23 cellular contexts compared by ENCODE assay signal in genomic region chr7:540579-540978, GRCh38. TPM values are rescaled to one million over a fixed set of nuclear protein-coding genes. Genes with fewer than 3 reads are reported as not detected.
DNase-seq lines count a peak whose midpoint lies in the region; ATAC-seq and TF ChIP-seq lines count a peak whose summit lies in the region.
"Had no signal": no experiment of that assay in that cellular context is flagged by ENCODE, and none has a peak within 500 bp of the region (broad histone marks: within the 10 kb centered on the region; RNA-seq: fewer than 3 reads in every experiment).

No MANE protein-coding gene starts in this region.

- DNase-seq in Caco-2 (no peak), PC-9 (no peak), endodermal cell (no peak), trophoblast cell (no peak), NCI-H82 treated with DMSO at 0.1 percent for 48 hours (lab: John Stamatoyannopoulos, UW; ENCODE audit: unreplicated experiment) (no peak), left cardiac atrium (no peak)
- DNase-seq: activated CD4-positive, alpha-beta T cell treated with anti-CD3 and anti-CD28 coated beads, Interleukin-2, amount 50 U/mL, for 1 hour; anterior cingulate cortex; caudate nucleus; cortex of kidney; naive B cell; NCI-H1105 treated with DMSO at 0.1 percent for 48 hours; NCI-H1930; occipital lobe; SIG-M5; stimulated activated CD8-positive, alpha-beta memory T cell treated with anti-CD3 and anti-CD28 coated beads, Interleukin-4, amount 100 ng/mL, for 48 hours; T-helper 9 cell had no signal

- TF ChIP-seq CTCF in Caco-2 (IDR thresholded peaks at IDR 0.05; ENCODE audit: insufficient read depth in 1 of 2, low read depth in 1 of 2, low read length in 1 of 2, severe bottlenecking in 1 of 2, unreplicated experiment in 1 of 2), result no peak
- no peak for TF ChIP-seq CTCF in PC-9 (conservative IDR thresholded peaks at IDR 0.05)
- TF ChIP-seq CTCF in endodermal cell (conservative IDR thresholded peaks at IDR 0.05), result no peak

- H2AFZ ChIP-seq in PC-9 (no peak overlapping the region), trophoblast cell (ENCODE audit: insufficient read depth, low read length, poor library complexity) (no peak overlapping the region)

- H4K20me1 ChIP-seq in PC-9 (ENCODE audit: insufficient read depth), result no peaks in the 10 kb centered on the region

- H4K8ac ChIP-seq in trophoblast cell (ENCODE audit: low read depth, low read length), result peak overlapping the region; percentile 76

- peak overlapping the region; percentile 67 for H2BK5ac ChIP-seq in trophoblast cell (ENCODE audit: low read depth, low read length, poor library complexity)

- no peak overlapping the region for H4K12ac ChIP-seq in trophoblast cell (ENCODE audit: low read depth, low read length)

- H3K4me3 ChIP-seq in Caco-2 (ENCODE audit: low read depth, low read length), result no peak overlapping the region
- H3K4me3 ChIP-seq in PC-9, result no peak overlapping the region
- no peak overlapping the region for H3K4me3 ChIP-seq in endodermal cell (ENCODE audit: low read length)
- H3K4me3 ChIP-seq in trophoblast cell (ENCODE audit: low read depth, low read length), result no peak overlapping the region
- H3K4me3 ChIP-seq: tibial nerve had no signal

- peak overlapping the region; percentile 99 for H4K91ac ChIP-seq in trophoblast cell (ENCODE audit: low read depth, low read length)

- ATAC-seq in left cardiac atrium (no peak), GM21529 (IDR thresholded peaks at IDR 0.05; ENCODE audit: unreplicated experiment) (no peak), HG02870 (IDR thresholded peaks at IDR 0.05; ENCODE audit: unreplicated experiment) (no peak)
- ATAC-seq: activated T-helper 17 cell treated with anti-CD3 and anti-CD28 coated beads, Interleukin-2, amount 50 U/mL, for 72 hours had no signal

- H3K27ac ChIP-seq in PC-9 (no peak overlapping the region), endodermal cell (ENCODE audit: low read depth, low read length) (no peak overlapping the region), trophoblast cell (ENCODE audit: low read depth, low read length) (peak overlapping the region; percentile 83)
- H3K27ac ChIP-seq: tibial nerve had no signal

- H3K27me3 ChIP-seq in Caco-2 (replicated peaks; ENCODE audit: control insufficient read depth, insufficient read depth, low read length) (no peaks in the 10 kb centered on the region), PC-9 (ENCODE audit: insufficient read depth, low read depth) (no peaks in the 10 kb centered on the region), endodermal cell (ENCODE audit: control insufficient read depth, insufficient read depth, low read length, poor library complexity, severe bottlenecking) (no peaks in the 10 kb centered on the region), trophoblast cell (ENCODE audit: insufficient read depth, low read length) (no peaks in the 10 kb centered on the region)
- H3K27me3 ChIP-seq: tibial nerve had no signal

- H3K4me1 ChIP-seq in Caco-2 (peaks cover 47% of the 10 kb centered on the region), PC-9 (replicated peaks; ENCODE audit: insufficient read depth) (peaks cover 69% of the 10 kb centered on the region), endodermal cell (ENCODE audit: control insufficient read depth, insufficient read depth, low read length) (no peaks in the 10 kb centered on the region), trophoblast cell (ENCODE audit: control insufficient read depth in 1 of 2, insufficient read depth in 2 of 2, low read length in 2 of 2) (peaks cover 44 to 51% of the 10 kb centered on the region in 2 experiments)

- no peaks in the 10 kb centered on the region for H3K9me3 ChIP-seq in Caco-2
- H3K9me3 ChIP-seq in PC-9 (ENCODE audit: insufficient read depth, low read depth), result no peaks in the 10 kb centered on the region
- no peaks in the 10 kb centered on the region for H3K9me3 ChIP-seq in endodermal cell (ENCODE audit: control insufficient read depth, low read length)
- H3K9me3 ChIP-seq in trophoblast cell (ENCODE audit: insufficient read depth, low read depth, low read length), result peaks cover 8% of the 10 kb centered on the region

- H3K9me3 Mint-ChIP-seq in Caco-2 (ENCODE audit: unreplicated experiment), result no peaks in the 10 kb centered on the region
- H3K9me3 Mint-ChIP-seq in endodermal cell, result no peaks in the 10 kb centered on the region

- H3K4me3 Mint-ChIP-seq in Caco-2 (ENCODE audit: unreplicated experiment) (no peak overlapping the region), endodermal cell (no peak overlapping the region)
- H3K4me3 Mint-ChIP-seq: activated naive CD8-positive, alpha-beta T cell; activated T-helper 17 cell treated with anti-CD3 and anti-CD28 coated beads, Interleukin-2, amount 50 U/mL, for 72 hours; CD14-positive monocyte; naive B cell had no signal

- peaks cover 34% of the 10 kb centered on the region for H3K4me1 Mint-ChIP-seq in Caco-2 (ENCODE audit: low read depth, unreplicated experiment)
- H3K4me1 Mint-ChIP-seq in endodermal cell, result peaks cover 4% of the 10 kb centered on the region
- H3K4me1 Mint-ChIP-seq: CD14-positive monocyte had no signal

- no peak overlapping the region for H3K23ac ChIP-seq in trophoblast cell (ENCODE audit: low read length)

- H3K9ac ChIP-seq in endodermal cell (ENCODE audit: extremely low read depth, low read length, poor library complexity, severe bottlenecking) (no peak overlapping the region), trophoblast cell (ENCODE audit: low read length) (no peak overlapping the region)

- no peaks in the 10 kb centered on the region for H3K9me2 ChIP-seq in PC-9 (ENCODE audit: insufficient read depth)

- H3K4me2 ChIP-seq in PC-9 (peak overlapping the region; percentile 63), trophoblast cell (ENCODE audit: low read length) (no peak overlapping the region)

- peaks cover 53% of the 10 kb centered on the region for H3F3A ChIP-seq in PC-9 (ENCODE audit: insufficient read depth, low read depth)

- H3K14ac ChIP-seq in trophoblast cell (ENCODE audit: low read length), result peak overlapping the region; percentile 86

- peaks cover 52% of the 10 kb centered on the region for H3K79me1 ChIP-seq in trophoblast cell (ENCODE audit: low read length)

- H2AK5ac ChIP-seq in trophoblast cell (ENCODE audit: low read length), result peak overlapping the region; percentile 66

- WGBS in endodermal cell (ENCODE audit: insufficient coverage in 1 of 2, insufficient read length in 1 of 2), 2 experiments, result 98 to 100% methylated on average over 12 to 14 of the region's 14 CpGs
- WGBS in trophoblast cell (ENCODE audit: extremely low coverage, insufficient coverage, insufficient read length), result no CpG with 5 or more reads among the region's 14 CpGs

- intact Hi-C loops in Caco-2 (cut with micrococcal nuclease; ENCODE audit: unreplicated experiment) (no loop called here), PC-9 (cut with micrococcal nuclease; ENCODE audit: unreplicated experiment) (no loop called here), left cardiac atrium (cut with DNase I) (no loop called here)

- POLR2A ChIA-PET in Caco-2 (lab: Charles Lee), result no interaction called here
- POLR2A ChIA-PET in PC-9 (lab: Charles Lee; ENCODE audit: unreplicated experiment), result no interaction called here

- BruUV-seq in Caco-2 (replicated peaks; lab: Mats Ljungman, UMichigan), result no TSS peak
- no TSS peak for BruUV-seq in PC-9 (replicated peaks; lab: Mats Ljungman, UMichigan)

- H3K36me3 Mint-ChIP-seq in Caco-2 (ENCODE audit: insufficient read depth, unreplicated experiment) (peaks cover 6% of the 10 kb centered on the region), endodermal cell (ENCODE audit: low read depth) (no peaks in the 10 kb centered on the region)
- H3K36me3 Mint-ChIP-seq: activated naive CD8-positive, alpha-beta T cell; CD14-positive monocyte; naive B cell had no signal

- H3K36me3 ChIP-seq in Caco-2 (ENCODE audit: control insufficient read depth, insufficient read depth, low read length) (no peaks in the 10 kb centered on the region; the same call in 1 of the 2 replicates), PC-9 (ENCODE audit: low read depth) (no peaks in the 10 kb centered on the region), endodermal cell (ENCODE audit: control insufficient read depth, insufficient read depth, low read length) (no peaks in the 10 kb centered on the region), trophoblast cell (ENCODE audit: control insufficient read depth in 1 of 2, insufficient read depth in 2 of 2, low read length in 2 of 2) (no peaks in the 10 kb centered on the region)
- H3K36me3 ChIP-seq: tibial nerve had no signal

- CTCF ChIA-PET in Caco-2 (lab: Charles Lee), result no interaction called here
- CTCF ChIA-PET in PC-9 (lab: Charles Lee), result no interaction called here

- H3K79me2 ChIP-seq in PC-9 (ENCODE audit: low read depth) (no peaks in the 10 kb centered on the region), trophoblast cell (ENCODE audit: control insufficient read depth, insufficient read depth, low read length, poor library complexity) (peaks cover 8% of the 10 kb centered on the region)

- peak overlapping the region; percentile 25 for H3K4ac ChIP-seq in trophoblast cell (ENCODE audit: low read depth, low read length)

- H3K27ac Mint-ChIP-seq in Caco-2 (ENCODE audit: unreplicated experiment), result peak overlapping the region; percentile 97
- H3K27ac Mint-ChIP-seq in endodermal cell, result peak overlapping the region; percentile 22
- H3K27ac Mint-ChIP-seq: activated naive CD8-positive, alpha-beta T cell; activated T-helper 17 cell treated with anti-CD3 and anti-CD28 coated beads, Interleukin-2, amount 50 U/mL, for 72 hours; CD14-positive monocyte; naive B cell had no signal

- H2BK120ac ChIP-seq in trophoblast cell (ENCODE audit: insufficient read depth, low read length, poor library complexity), result peak overlapping the region; percentile 69

- H2BK12ac ChIP-seq in trophoblast cell (ENCODE audit: low read length), result peak overlapping the region; percentile 97

- H3K27me3 Mint-ChIP-seq in Caco-2 (ENCODE audit: insufficient read depth, unreplicated experiment) (no peaks in the 10 kb centered on the region), endodermal cell (ENCODE audit: insufficient read depth) (no peaks in the 10 kb centered on the region)
- H3K27me3 Mint-ChIP-seq: activated naive CD8-positive, alpha-beta T cell; activated T-helper 17 cell treated with anti-CD3 and anti-CD28 coated beads, Interleukin-2, amount 50 U/mL, for 72 hours had no signal

- peak overlapping the region; percentile 4 for H3K18ac ChIP-seq in trophoblast cell (ENCODE audit: low read length)

RNA-seq across cellular contexts. Expression of gene PDGFA, which starts 20.9 kb away (rescaled TPM):
- total RNA-seq in Caco-2 (2022) (76.8 and 78.5 TPM in 2 replicates), PC-9 (2021) (23.6 and 32.5 TPM in 2 replicates), endodermal cell (10 to 100 TPM; 11.9 to 24.1 TPM), left cardiac atrium (10 to 100 TPM; 27.5 to 33.9 TPM)
- 7.7 TPM for polyA plus RNA-seq in endodermal cell (2013, experiment 1 of 2)
- 5.3 TPM for polyA plus RNA-seq in endodermal cell (2013, experiment 2 of 2)
- polyA plus RNA-seq in trophoblast cell (2013), result 9.7 and 10.6 TPM in 2 replicates
